11 cellular contexts compared by ENCODE assay signal in the genomic region with DNA sequence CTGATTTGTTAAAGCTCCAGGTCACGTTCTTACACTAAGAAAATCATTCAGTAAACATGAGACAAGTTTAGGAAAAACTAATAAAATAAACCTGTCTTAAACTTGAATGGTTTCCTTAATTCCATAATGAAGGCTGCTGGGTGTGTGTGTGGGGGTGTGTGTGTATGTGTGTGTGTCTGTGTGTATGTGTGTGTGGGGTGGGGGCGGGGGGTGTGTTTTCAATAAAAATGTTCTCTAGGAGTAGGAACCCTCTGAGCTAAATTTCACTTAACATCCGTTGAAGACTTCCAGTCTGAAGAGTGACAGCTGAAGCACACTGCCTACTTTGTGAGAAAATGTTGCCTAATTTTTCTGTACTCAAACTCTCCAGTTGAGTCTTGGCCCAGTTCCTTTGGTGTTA.
"Had no signal": no experiment of that assay in that cellular context is flagged by ENCODE, and none has a peak within 500 bp of the region (broad histone marks: within the 10 kb centered on the region; RNA-seq: fewer than 3 reads in every experiment).

No MANE protein-coding gene starts in this region.

- H3K9me3 ChIP-seq: mucosa of descending colon, sigmoid colon, stomach, thoracic aorta had no signal

- H3K27ac ChIP-seq: sigmoid colon, stomach, thoracic aorta had no signal

- H3K4me1 Mint-ChIP-seq: nephron had no signal

- DNase-seq: foreskin melanocyte; left colon; mucosa of descending colon; sigmoid colon; stimulated activated CD4-positive, alpha-beta T cell treated with anti-CD3 and anti-CD28 coated beads, Interleukin-2, amount 100 ng/mL, for 48 hours; stimulated activated CD8-positive, alpha-beta memory T cell treated with anti-CD3 and anti-CD28 coated beads, Interleukin-4, amount 100 ng/mL, for 48 hours; stomach had no signal

- H3K27me3 ChIP-seq: stomach had no signal

- H3K4me3 Mint-ChIP-seq: nephron; T-helper 1 cell treated with Interleukin-12 subunit alpha and Interleukin-12 subunit beta and Interleukin-4 antibody, amounts not matched to agents 30 μg/mL and 1 μg/mL, for 36 hours had no signal

- H3K4me3 ChIP-seq: lung, mucosa of descending colon, sigmoid colon, stomach, thoracic aorta had no signal

- ATAC-seq: left colon had no signal

- H3K9me3 Mint-ChIP-seq: T-helper 1 cell treated with Interleukin-12 subunit alpha and Interleukin-12 subunit beta and Interleukin-4 antibody, amounts not matched to agents 30 μg/mL and 1 μg/mL, for 36 hours had no signal
